Comparison of ENCODE assay signal across 10 cellular contexts in genomic region chr20:44028868-44029847, GRCh38.
DNase-seq lines count a peak whose midpoint lies in the region; ATAC-seq, FAIRE-seq and TF ChIP-seq lines count a peak whose summit lies in the region.
"Had no signal": no experiment of that assay in that cellular context is flagged by ENCODE, and none has a peak within 500 bp of the region (broad histone marks: within the 10 kb centered on the region; RNA-seq: fewer than 3 reads in every experiment).

No MANE protein-coding gene starts in this region.

- H3K36me3 Mint-ChIP-seq in activated CD4-positive, alpha-beta T cell treated with anti-CD3 and anti-CD28 coated beads, Interleukin-2, amount 10 ng/mL, durations not matched to agents 24 days and 14 days (ENCODE audit: low read depth) = peaks cover 7% of the 10 kb centered on the region
- H3K36me3 Mint-ChIP-seq in activated CD4-positive, alpha-beta memory T cell treated with anti-CD3 and anti-CD28 coated beads for 36 hours = no peaks in the 10 kb centered on the region

- H3K4me3 ChIP-seq in spleen (no peak overlapping the region), transverse colon (no peak overlapping the region), kidney (ENCODE audit: low read length in 2 of 2) (no peak overlapping the region)

- peaks cover 46% of the 10 kb centered on the region for H3K4me1 Mint-ChIP-seq in activated CD4-positive, alpha-beta T cell treated with anti-CD3 and anti-CD28 coated beads, Interleukin-2, amount 10 ng/mL, durations not matched to agents 24 days and 14 days
- H3K4me1 Mint-ChIP-seq in activated CD4-positive, alpha-beta memory T cell treated with anti-CD3 and anti-CD28 coated beads for 36 hours (ENCODE audit: low read depth) = peaks cover 39% of the 10 kb centered on the region

- no peak for FAIRE-seq in kidney (lab: Jason Lieb, UNC)

- ATAC-seq in HG02852 (IDR thresholded peaks at IDR 0.05; ENCODE audit: unreplicated experiment) = peak; percentile 94

- no peak overlapping the region for H3K27ac ChIP-seq in spleen
- H3K27ac ChIP-seq in transverse colon = no peak overlapping the region
- no peak overlapping the region for H3K27ac ChIP-seq in kidney (ENCODE audit: low read depth in 2 of 2, low read length in 2 of 2)

- TF ChIP-seq EP300 in transverse colon (IDR thresholded peaks at IDR 0.05; ENCODE audit: low read depth) = no peak

- intact Hi-C loops in activated CD4-positive, alpha-beta T cell treated with anti-CD3 and anti-CD28 coated beads, Interleukin-2, amount 10 ng/mL, durations not matched to agents 24 days and 14 days (cut with micrococcal nuclease) = loop anchor here (5.0 kb wide), 1 partner anchor 38 kb away; no protein-coding TSS in a partner anchor
- intact Hi-C loops in activated CD4-positive, alpha-beta memory T cell treated with anti-CD3 and anti-CD28 coated beads for 36 hours (cut with micrococcal nuclease) = loop anchor here (1.0 to 5.0 kb wide), 5 partner anchors 10 to 278 kb away; no protein-coding TSS in a partner anchor
- intact Hi-C loops in spleen (cut with DNase I; ENCODE audit: low total_unique reads) = no loop called here
- intact Hi-C loops in transverse colon (cut with DNase I; ENCODE audit: low total_unique reads) = no loop called here
- intact Hi-C loops in kidney (cut with DNase I) = no loop called here

- DNase-seq in activated CD4-positive, alpha-beta T cell treated with anti-CD3 and anti-CD28 coated beads, Interleukin-2, amount 10 ng/mL, durations not matched to agents 24 days and 14 days = peak; percentile 76
- DNase-seq in activated CD4-positive, alpha-beta T cell treated with anti-CD3 and anti-CD28 coated beads for 4 hours = no peak
- DNase-seq in activated CD4-positive, alpha-beta memory T cell treated with anti-CD3 and anti-CD28 coated beads for 36 hours = peak; percentile 71
- peak; percentile 71 for DNase-seq in spleen
- DNase-seq in SK-N-DZ (ENCODE audit: low spot score) = no peak
- DNase-seq in transverse colon = no peak
- DNase-seq in kidney = no peak
- DNase-seq: activated CD4-positive, alpha-beta T cell treated with anti-CD3 and anti-CD28 coated beads for 1 hour; trophoblast cell had no signal

- 45 to 60% (median 53%) methylated on average over 14 of the region's 14 CpGs for WGBS in spleen, 5 donors
- 62 to 89% methylated on average over 4 to 14 of the region's 14 CpGs for WGBS in transverse colon (ENCODE audit: low coverage in 1 of 2), 2 donors

- TF ChIP-seq POLR2A in spleen (IDR thresholded peaks at IDR 0.05) = no peak
- TF ChIP-seq POLR2A in transverse colon (IDR thresholded peaks at IDR 0.05) = no peak

- H3K27me3 ChIP-seq in spleen (replicated peaks in 1 of 7) (peaks cover 0 to 21% (median 0%) of the 10 kb centered on the region in 7 donors), transverse colon (no peaks in the 10 kb centered on the region)

- H3K9ac ChIP-seq in kidney (ENCODE audit: low read length in 2 of 2) = no peak overlapping the region

- no peaks in the 10 kb centered on the region for H3K36me3 ChIP-seq in spleen
- no peaks in the 10 kb centered on the region for H3K36me3 ChIP-seq in transverse colon
- no peaks in the 10 kb centered on the region for H3K36me3 ChIP-seq in kidney (ENCODE audit: control insufficient read depth in 1 of 2, insufficient read depth in 2 of 2, low read length in 2 of 2)

- peaks cover 38% of the 10 kb centered on the region for H3K27me3 Mint-ChIP-seq in activated CD4-positive, alpha-beta T cell treated with anti-CD3 and anti-CD28 coated beads, Interleukin-2, amount 10 ng/mL, durations not matched to agents 24 days and 14 days
- H3K27me3 Mint-ChIP-seq in activated CD4-positive, alpha-beta memory T cell treated with anti-CD3 and anti-CD28 coated beads for 36 hours = peaks cover 20% of the 10 kb centered on the region

- peak overlapping the region; percentile 85 for H3K27ac Mint-ChIP-seq in activated CD4-positive, alpha-beta T cell treated with anti-CD3 and anti-CD28 coated beads, Interleukin-2, amount 10 ng/mL, durations not matched to agents 24 days and 14 days
- peak overlapping the region; percentile 3 for H3K27ac Mint-ChIP-seq in activated CD4-positive, alpha-beta memory T cell treated with anti-CD3 and anti-CD28 coated beads for 36 hours

- H3K9me3 ChIP-seq in spleen (peaks cover 0 to 5% (median 0%) of the 10 kb centered on the region in 8 donors), transverse colon (no peaks in the 10 kb centered on the region), kidney (ENCODE audit: control insufficient read depth in 1 of 2, low read length in 2 of 2) (no peaks in the 10 kb centered on the region)

- H3K9me3 Mint-ChIP-seq in activated CD4-positive, alpha-beta T cell treated with anti-CD3 and anti-CD28 coated beads, Interleukin-2, amount 10 ng/mL, durations not matched to agents 24 days and 14 days = peaks cover 11% of the 10 kb centered on the region
- H3K9me3 Mint-ChIP-seq in activated CD4-positive, alpha-beta memory T cell treated with anti-CD3 and anti-CD28 coated beads for 36 hours = no peaks in the 10 kb centered on the region

- H3K4me3 Mint-ChIP-seq in activated CD4-positive, alpha-beta T cell treated with anti-CD3 and anti-CD28 coated beads, Interleukin-2, amount 10 ng/mL, durations not matched to agents 24 days and 14 days = peak overlapping the region; percentile 69
- peak overlapping the region; percentile 46 for H3K4me3 Mint-ChIP-seq in activated CD4-positive, alpha-beta memory T cell treated with anti-CD3 and anti-CD28 coated beads for 36 hours

- CTCF ChIA-PET in activated CD4-positive, alpha-beta memory T cell treated with anti-CD3 and anti-CD28 coated beads for 36 hours (lab: Charles Lee) = interaction anchor here (0.8 to 2.8 kb wide), 5 partner anchors 16 to 279 kb away, joined by 3 to 11 read pairs (median 3); no protein-coding TSS in a partner anchor

- H3K4me1 ChIP-seq in spleen (peaks cover 0 to 17% (median 0%) of the 10 kb centered on the region in 6 donors), transverse colon (no peaks in the 10 kb centered on the region), kidney (ENCODE audit: control insufficient read depth in 1 of 2, insufficient read depth in 1 of 2, low read depth in 1 of 2, low read length in 2 of 2) (no peaks in the 10 kb centered on the region)

- in situ Hi-C loops in transverse colon (cut with MboI; ENCODE audit: low pct_ligation_motif_present in 1 of 4, low pct_unique_long_range_greater_than_20kb in 1 of 4, low sequenced_read_pairs in 3 of 4) = no loop called here

- POLR2A ChIA-PET in activated CD4-positive, alpha-beta memory T cell treated with anti-CD3 and anti-CD28 coated beads for 36 hours (lab: Charles Lee) = interaction anchor here (1.0 kb wide), 1 partner anchor 279 kb away, joined by 3 read pairs; no protein-coding TSS in a partner anchor

- TF ChIP-seq CTCF in spleen (IDR thresholded peaks at IDR 0.05 in 8 of 11, conservative IDR thresholded peaks at IDR 0.05 in 3 of 11) = no peak
- no peak for TF ChIP-seq CTCF in transverse colon (IDR thresholded peaks at IDR 0.05)
- no peak for TF ChIP-seq CTCF in kidney (IDR thresholded peaks at IDR 0.05; ENCODE audit: borderline replicate concordance, extremely low read depth, insufficient read depth)

Comparison
In these comparisons a context has a peak if more than half of its experiments do, and no peak if none do; other contexts are left out.
1. DNase-seq: peak in activated CD4-positive, alpha-beta T cell treated with anti-CD3 and anti-CD28 coated beads, Interleukin-2, amount 10 ng/mL, durations not matched to agents 24 days and 14 days (single experiment), activated CD4-positive, alpha-beta memory T cell treated with anti-CD3 and anti-CD28 coated beads for 36 hours (single experiment) and spleen (single experiment); none in activated CD4-positive, alpha-beta T cell treated with anti-CD3 and anti-CD28 coated beads for 4 hours (0 of 2), SK-N-DZ (single experiment), transverse colon (single experiment) and kidney (single experiment).
2. intact Hi-C loops: an anchor here in activated CD4-positive, alpha-beta T cell treated with anti-CD3 and anti-CD28 coated beads, Interleukin-2, amount 10 ng/mL, durations not matched to agents 24 days and 14 days (5.0 kb wide) and activated CD4-positive, alpha-beta memory T cell treated with anti-CD3 and anti-CD28 coated beads for 36 hours (1.0 to 5.0 kb wide); none called in spleen, transverse colon and kidney.